In genomic region chr5:140175367-140176027, GRCh38 we compare ENCODE assay signal across 8 cellular contexts. TPM values are rescaled to one million over a fixed set of nuclear protein-coding genes. Genes with fewer than 3 reads are reported as not detected.
A peak's percentile ranks its signal among the peaks of the same experiment; 100 is the strongest.
DNase-seq lines count a peak whose midpoint lies in the region; ATAC-seq and TF ChIP-seq lines count a peak whose summit lies in the region.

No MANE protein-coding gene starts in this region.

- ATAC-seq in GM21529 (IDR thresholded peaks at IDR 0.05; ENCODE audit: unreplicated experiment) (peak; percentile 50), Right ventricle myocardium superior (ENCODE audit: poor library complexity) (peak; percentile 75)

- H2AFZ ChIP-seq in trophoblast cell (ENCODE audit: insufficient read depth, low read length, poor library complexity): peak overlapping the region; percentile 96

- peaks cover 2 to 6% of the 10 kb centered on the region in 2 experiments for H3K4me1 ChIP-seq in trophoblast cell (ENCODE audit: control insufficient read depth in 1 of 2, insufficient read depth in 2 of 2, low read length in 2 of 2)

- peaks cover 3% of the 10 kb centered on the region for H3K79me2 ChIP-seq in trophoblast cell (ENCODE audit: control insufficient read depth, insufficient read depth, low read length, poor library complexity)

- peak; percentile 15 for DNase-seq in DMS79 (lab: John Stamatoyannopoulos, UW)
- DNase-seq in HuH-7 (ENCODE audit: low spot score): peak; percentile 55
- no peak for DNase-seq in SK-N-MC (ENCODE audit: low read depth, low spot score)
- DNase-seq in activated naive CD8-positive, alpha-beta T cell treated with anti-CD3 and anti-CD28 coated beads for 36 hours: peak; percentile 74
- peak; percentile 88 for DNase-seq in Right ventricle myocardium superior
- DNase-seq in trophoblast cell: peak; percentile 42 to 64
- DNase-seq in type B pancreatic cell (ENCODE audit: extremely low spot score, unreplicated experiment): peak; percentile 80

- H3K9ac ChIP-seq in SK-N-MC (ENCODE audit: insufficient read length) (peak overlapping the region; percentile 84), trophoblast cell (ENCODE audit: low read length) (peak overlapping the region; percentile 81)

- H3K36me3 ChIP-seq in SK-N-MC (ENCODE audit: insufficient read depth, low read length): no peaks in the 10 kb centered on the region
- no peaks in the 10 kb centered on the region for H3K36me3 ChIP-seq in trophoblast cell (ENCODE audit: control insufficient read depth in 1 of 2, insufficient read depth in 2 of 2, low read length in 2 of 2)

- H3K4me3 ChIP-seq in SK-N-MC: peak overlapping the region; percentile 99
- peak overlapping the region; percentile 87 for H3K4me3 ChIP-seq in trophoblast cell (ENCODE audit: low read depth, low read length)

- no peak overlapping the region for H3K23ac ChIP-seq in trophoblast cell (ENCODE audit: low read length)

- H4K12ac ChIP-seq in trophoblast cell (ENCODE audit: low read depth, low read length): peak overlapping the region; percentile 27

- peak overlapping the region; percentile 51 for H4K8ac ChIP-seq in trophoblast cell (ENCODE audit: low read depth, low read length)

- peaks cover 13% of the 10 kb centered on the region for H3K79me1 ChIP-seq in trophoblast cell (ENCODE audit: low read length)

- H3K4ac ChIP-seq in trophoblast cell (ENCODE audit: low read depth, low read length): peak overlapping the region; percentile 37

- peaks cover 13% of the 10 kb centered on the region for H3K4me1 Mint-ChIP-seq in activated naive CD8-positive, alpha-beta T cell treated with anti-CD3 and anti-CD28 coated beads for 36 hours
- H3K4me1 Mint-ChIP-seq in type B pancreatic cell (ENCODE audit: unreplicated experiment): peaks cover 5% of the 10 kb centered on the region

- H3K18ac ChIP-seq in trophoblast cell (ENCODE audit: low read length): peak overlapping the region; percentile 51

- peak; percentile 43 for TF ChIP-seq CTCF in type B pancreatic cell (conservative IDR thresholded peaks at IDR 0.05)

- H3K4me2 ChIP-seq in trophoblast cell (ENCODE audit: low read length): peak overlapping the region; percentile 65

- no peaks in the 10 kb centered on the region for H3K27me3 ChIP-seq in trophoblast cell (ENCODE audit: insufficient read depth, low read length)

- peak overlapping the region; percentile 89 for H3K4me3 Mint-ChIP-seq in activated naive CD8-positive, alpha-beta T cell treated with anti-CD3 and anti-CD28 coated beads for 36 hours
- peak overlapping the region; percentile 96 for H3K4me3 Mint-ChIP-seq in type B pancreatic cell

- H3K9me3 ChIP-seq in SK-N-MC (ENCODE audit: low read depth, low read length) (no peaks in the 10 kb centered on the region), trophoblast cell (ENCODE audit: insufficient read depth, low read depth, low read length) (peaks cover 1% of the 10 kb centered on the region)

- H3K14ac ChIP-seq in trophoblast cell (ENCODE audit: low read length): peak overlapping the region; percentile 75

- peak overlapping the region; percentile 8 for H2BK120ac ChIP-seq in trophoblast cell (ENCODE audit: insufficient read depth, low read length, poor library complexity)

- H3K36me3 Mint-ChIP-seq in activated naive CD8-positive, alpha-beta T cell treated with anti-CD3 and anti-CD28 coated beads for 36 hours: no peaks in the 10 kb centered on the region
- H3K36me3 Mint-ChIP-seq in type B pancreatic cell: no peaks in the 10 kb centered on the region

- no peaks in the 10 kb centered on the region for H3K9me3 Mint-ChIP-seq in activated naive CD8-positive, alpha-beta T cell treated with anti-CD3 and anti-CD28 coated beads for 36 hours
- H3K9me3 Mint-ChIP-seq in type B pancreatic cell: no peaks in the 10 kb centered on the region

- no peak overlapping the region for H2AK5ac ChIP-seq in trophoblast cell (ENCODE audit: low read length)

- peak overlapping the region; percentile 74 for H3K27ac Mint-ChIP-seq in activated naive CD8-positive, alpha-beta T cell treated with anti-CD3 and anti-CD28 coated beads for 36 hours
- peak overlapping the region; percentile 99 for H3K27ac Mint-ChIP-seq in type B pancreatic cell

- no peak overlapping the region for H2BK12ac ChIP-seq in trophoblast cell (ENCODE audit: low read length)

- H4K91ac ChIP-seq in trophoblast cell (ENCODE audit: low read depth, low read length): peak overlapping the region; percentile 7

- WGBS in trophoblast cell (ENCODE audit: extremely low coverage, insufficient coverage, insufficient read length): no CpG with 5 or more reads among the region's 58 CpGs

- peak overlapping the region; percentile 23 for H2BK5ac ChIP-seq in trophoblast cell (ENCODE audit: low read depth, low read length, poor library complexity)

- peaks cover 5% of the 10 kb centered on the region for H3K27me3 Mint-ChIP-seq in activated naive CD8-positive, alpha-beta T cell treated with anti-CD3 and anti-CD28 coated beads for 36 hours
- H3K27me3 Mint-ChIP-seq in type B pancreatic cell: peaks cover 13% of the 10 kb centered on the region

- peak overlapping the region; percentile 82 for H3K27ac ChIP-seq in SK-N-MC
- peak overlapping the region; percentile 38 for H3K27ac ChIP-seq in trophoblast cell (ENCODE audit: low read depth, low read length)

- intact Hi-C loops in Right ventricle myocardium superior (cut with DNase I): loop anchor here (5.0 kb wide), 2 partner anchors 67 to 172 kb away; partner anchors contain the start of gene HBEGF

RNA-seq across cellular contexts. Expression of gene CYSTM1, which starts 0.5 kb away (rescaled TPM):
- total RNA-seq in activated naive CD8-positive, alpha-beta T cell treated with anti-CD3 and anti-CD28 coated beads for 36 hours: 10 to 100 TPM; 16.0 to 17.0 TPM
- total RNA-seq in Right ventricle myocardium superior (58.3 TPM), type B pancreatic cell (ENCODE audit: low replicate concordance) (49.9 and 73.5 TPM in 2 replicates)
- 16.4 and 16.5 TPM in 2 replicates for polyA plus RNA-seq in trophoblast cell (2013)

RNA-seq across cellular contexts. Expression of gene IGIP, which starts 49.8 kb away (rescaled TPM):
- 1 to 10 TPM; 1.2 to 1.3 TPM for total RNA-seq in activated naive CD8-positive, alpha-beta T cell treated with anti-CD3 and anti-CD28 coated beads for 36 hours
- total RNA-seq in Right ventricle myocardium superior (10.4 TPM), type B pancreatic cell (ENCODE audit: low replicate concordance) (2.6 and 2.9 TPM in 2 replicates)
- polyA plus RNA-seq in trophoblast cell (2013): 0.51 and 0.53 TPM in 2 replicates
